ENCODE assay signal across 1 cellular context in the genomic region with DNA sequence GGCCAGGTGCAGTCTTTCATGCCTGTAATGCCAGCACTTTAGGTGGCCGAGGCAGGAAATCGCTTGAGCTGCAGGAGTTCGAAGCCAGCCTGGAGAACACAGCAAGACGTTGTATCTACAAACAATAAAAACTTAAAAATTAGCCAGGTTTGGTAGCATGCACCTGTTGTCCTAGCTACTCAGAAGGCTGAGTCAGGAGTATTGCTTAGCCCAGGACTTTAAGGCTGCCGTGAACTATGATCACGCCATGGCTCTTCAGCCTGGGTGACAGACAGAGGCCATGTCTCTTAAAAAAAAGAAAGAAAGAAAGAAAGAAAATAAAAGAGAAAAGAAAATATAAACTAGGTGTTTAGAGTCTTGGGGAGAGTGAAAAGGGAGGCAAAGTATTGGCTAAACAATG.
TF ChIP-seq lines count a peak whose summit lies in the region.

No MANE protein-coding gene starts in this region.

TF ChIP-seq in HEK293, 187 proteins besides CTCF, POLR2A, EP300 and RAD21 (continued from another document):
- TF ChIP-seq, protein P1, sequence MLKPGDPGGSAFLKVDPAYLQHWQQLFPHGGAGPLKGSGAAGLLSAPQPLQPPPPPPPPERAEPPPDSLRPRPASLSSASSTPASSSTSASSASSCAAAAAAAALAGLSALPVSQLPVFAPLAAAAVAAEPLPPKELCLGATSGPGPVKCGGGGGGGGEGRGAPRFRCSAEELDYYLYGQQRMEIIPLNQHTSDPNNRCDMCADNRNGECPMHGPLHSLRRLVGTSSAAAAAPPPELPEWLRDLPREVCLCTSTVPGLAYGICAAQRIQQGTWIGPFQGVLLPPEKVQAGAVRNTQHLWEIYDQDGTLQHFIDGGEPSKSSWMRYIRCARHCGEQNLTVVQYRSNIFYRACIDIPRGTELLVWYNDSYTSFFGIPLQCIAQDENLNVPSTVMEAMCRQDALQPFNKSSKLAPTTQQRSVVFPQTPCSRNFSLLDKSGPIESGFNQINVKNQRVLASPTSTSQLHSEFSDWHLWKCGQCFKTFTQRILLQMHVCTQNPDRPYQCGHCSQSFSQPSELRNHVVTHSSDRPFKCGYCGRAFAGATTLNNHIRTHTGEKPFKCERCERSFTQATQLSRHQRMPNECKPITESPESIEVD (tag by site-specific recombination; IDR thresholded peaks at IDR 0.05): no peak
